Comparison of ENCODE assay signal across 16 cellular contexts in genomic region chr17:56599566-56599965, GRCh38. TPM values are rescaled to one million over a fixed set of nuclear protein-coding genes. Genes with fewer than 3 reads are reported as not detected.
A peak's percentile ranks its signal among the peaks of the same experiment; 100 is the strongest.
DNase-seq lines count a peak whose midpoint lies in the region; ATAC-seq and TF ChIP-seq lines count a peak whose summit lies in the region.
"Had no signal": no experiment of that assay in that cellular context is flagged by ENCODE, and none has a peak within 500 bp of the region (broad histone marks: within the 10 kb centered on the region; RNA-seq: fewer than 3 reads in every experiment).

No MANE protein-coding gene starts in this region.

- no peak overlapping the region for H3K4me3 ChIP-seq in BLaER1
- no peak overlapping the region for H3K4me3 ChIP-seq in CD8-positive, alpha-beta T cell (ENCODE audit: low read depth, low read length)
- H3K4me3 ChIP-seq in naive thymus-derived CD4-positive, alpha-beta T cell (ENCODE audit: low read length): peak overlapping the region; percentile 8
- H3K4me3 ChIP-seq: HAP-1 had no signal

- peak overlapping the region; percentile 84 for H3K4me2 ChIP-seq in BLaER1

- DNase-seq in activated CD8-positive, alpha-beta T cell treated with anti-CD3 and anti-CD28 coated beads for 36 hours: no peak
- DNase-seq in activated CD8-positive, alpha-beta T cell treated with anti-CD3 and anti-CD28 coated beads, Interleukin-2, amount 10 ng/mL, durations not matched to agents 7 days and 5 days: no peak
- peak in 1 of 7 experiments; percentile 9 for DNase-seq in CD8-positive, alpha-beta T cell
- DNase-seq in naive thymus-derived CD4-positive, alpha-beta T cell: peak in 6 of 9 donors; percentile 60 to 68 (median 60)
- no peak for DNase-seq in stimulated activated naive B cell treated with anti-CD40 and anti-IgM and Interleukin-4, amounts not matched to agents 10 μg/mL and 1 μg/mL and 100 μg/mL, for 72 hours
- DNase-seq: 8988T, AML-193, C1 segment of cervical spinal cord, Caco-2, DND-41, GDM1 had no signal

- TF ChIP-seq CTCF in activated CD8-positive, alpha-beta T cell treated with anti-CD3 and anti-CD28 coated beads for 36 hours (IDR thresholded peaks at IDR 0.05): no peak
- no peak for TF ChIP-seq CTCF in CD8-positive, alpha-beta T cell (IDR thresholded peaks at IDR 0.05)

- H3K27me3 Mint-ChIP-seq in activated CD8-positive, alpha-beta T cell treated with anti-CD3 and anti-CD28 coated beads for 36 hours: peaks cover 12% of the 10 kb centered on the region
- peaks cover 36% of the 10 kb centered on the region for H3K27me3 Mint-ChIP-seq in activated CD8-positive, alpha-beta T cell treated with anti-CD3 and anti-CD28 coated beads, Interleukin-2, amount 10 ng/mL, durations not matched to agents 7 days and 5 days (ENCODE audit: low read depth)
- peaks cover 16% of the 10 kb centered on the region for H3K27me3 Mint-ChIP-seq in CD8-positive, alpha-beta T cell (ENCODE audit: low read depth)
- peaks cover 0 to 41% (median 9%) of the 10 kb centered on the region in 5 donors for H3K27me3 Mint-ChIP-seq in naive thymus-derived CD4-positive, alpha-beta T cell
- peaks cover 45 to 53% of the 10 kb centered on the region in 2 donors for H3K27me3 Mint-ChIP-seq in stimulated activated naive B cell treated with anti-CD40 and anti-IgM and Interleukin-4, amounts not matched to agents 10 μg/mL and 1 μg/mL and 100 μg/mL, for 72 hours

- no peak for ATAC-seq in activated CD8-positive, alpha-beta T cell treated with anti-CD3 and anti-CD28 coated beads for 36 hours
- ATAC-seq in activated CD8-positive, alpha-beta T cell treated with anti-CD3 and anti-CD28 coated beads, Interleukin-2, amount 10 ng/mL, durations not matched to agents 7 days and 5 days: no peak
- peak; percentile 24 for ATAC-seq in CD8-positive, alpha-beta T cell
- ATAC-seq in naive thymus-derived CD4-positive, alpha-beta T cell: peak; percentile 23
- ATAC-seq in HG02870 (IDR thresholded peaks at IDR 0.05; ENCODE audit: unreplicated experiment): no peak
- no peak for ATAC-seq in stimulated activated naive B cell treated with anti-CD40 and anti-IgM and Interleukin-4, amounts not matched to agents 10 μg/mL and 1 μg/mL and 100 μg/mL, for 72 hours (replicated peaks)

- no peaks in the 10 kb centered on the region for H3K9me3 ChIP-seq in BLaER1
- no peaks in the 10 kb centered on the region for H3K9me3 ChIP-seq in CD8-positive, alpha-beta T cell (ENCODE audit: low read length)
- no peaks in the 10 kb centered on the region for H3K9me3 ChIP-seq in naive thymus-derived CD4-positive, alpha-beta T cell (ENCODE audit: control insufficient read depth in 2 of 3, low read length in 3 of 3)
- H3K9me3 ChIP-seq: Caco-2, HAP-1 had no signal

- no peaks in the 10 kb centered on the region for H3K36me3 ChIP-seq in BLaER1
- no peaks in the 10 kb centered on the region for H3K36me3 ChIP-seq in CD8-positive, alpha-beta T cell (ENCODE audit: insufficient read depth, low read length)
- H3K36me3 ChIP-seq in naive thymus-derived CD4-positive, alpha-beta T cell (ENCODE audit: control insufficient read depth in 2 of 3, insufficient read depth in 3 of 3, low read length in 3 of 3): peaks cover 0 to 3% (median 0%) of the 10 kb centered on the region in 3 experiments
- H3K36me3 ChIP-seq: HAP-1 had no signal

- H3K4me1 ChIP-seq in BLaER1: peaks cover 47% of the 10 kb centered on the region
- H3K4me1 ChIP-seq in CD8-positive, alpha-beta T cell (ENCODE audit: insufficient read depth, low read length): peaks cover 72% of the 10 kb centered on the region
- peaks cover 4 to 68% of the 10 kb centered on the region in 2 donors for H3K4me1 ChIP-seq in naive thymus-derived CD4-positive, alpha-beta T cell (ENCODE audit: control insufficient read depth in 2 of 2, insufficient read depth in 2 of 2, low read length in 2 of 2)

- peaks cover 73% of the 10 kb centered on the region for H3K4me1 Mint-ChIP-seq in activated CD8-positive, alpha-beta T cell treated with anti-CD3 and anti-CD28 coated beads for 36 hours (ENCODE audit: low read depth)
- H3K4me1 Mint-ChIP-seq in activated CD8-positive, alpha-beta T cell treated with anti-CD3 and anti-CD28 coated beads, Interleukin-2, amount 10 ng/mL, durations not matched to agents 7 days and 5 days (ENCODE audit: low read depth): peaks cover 44% of the 10 kb centered on the region
- H3K4me1 Mint-ChIP-seq in CD8-positive, alpha-beta T cell (ENCODE audit: low read depth): peaks cover 78% of the 10 kb centered on the region
- H3K4me1 Mint-ChIP-seq in naive thymus-derived CD4-positive, alpha-beta T cell: peaks cover 37 to 79% (median 72%) of the 10 kb centered on the region in 7 donors
- H3K4me1 Mint-ChIP-seq in stimulated activated naive B cell treated with anti-CD40 and anti-IgM and Interleukin-4, amounts not matched to agents 10 μg/mL and 1 μg/mL and 100 μg/mL, for 72 hours: peaks cover 13 to 31% of the 10 kb centered on the region in 2 donors

- intact Hi-C loops in activated CD8-positive, alpha-beta T cell treated with anti-CD3 and anti-CD28 coated beads for 36 hours (cut with micrococcal nuclease): no loop called here
- intact Hi-C loops in CD8-positive, alpha-beta T cell (cut with DNase I, micrococcal nuclease): loop anchor here (10.0 kb wide), 2 partner anchors 375 to 1735 kb away; partner anchors contain the start of gene SCPEP1 (in 1 of the 2)
- intact Hi-C loops in naive thymus-derived CD4-positive, alpha-beta T cell (cut with micrococcal nuclease): loop anchor here in 1 of 2 donors (1.0 to 10.0 kb wide), 7 partner anchors 13 to 1915 kb away; partner anchors contain the start of genes AKAP1, COIL, MMD and MTMR4

- POLR2A ChIA-PET in activated CD8-positive, alpha-beta T cell treated with anti-CD3 and anti-CD28 coated beads for 36 hours (lab: Charles Lee): interaction anchor here (1.0 kb wide), 1 partner anchor 12 kb away, joined by 3 read pairs; no protein-coding TSS in a partner anchor
- POLR2A ChIA-PET in activated CD8-positive, alpha-beta T cell treated with anti-CD3 and anti-CD28 coated beads, Interleukin-2, amount 10 ng/mL, durations not matched to agents 7 days and 5 days (lab: Charles Lee): no interaction called here
- POLR2A ChIA-PET in CD8-positive, alpha-beta T cell (lab: Charles Lee): interaction anchor here (0.9 to 1.7 kb wide), 4 partner anchors 9 to 180 kb away, joined by 3 to 8 read pairs (median 4); no protein-coding TSS in a partner anchor
- POLR2A ChIA-PET in naive thymus-derived CD4-positive, alpha-beta T cell (lab: Charles Lee): interaction anchor here (0.8 to 13.8 kb wide), 8 partner anchors 7 to 235 kb away, joined by 3 to 347 read pairs (median 8); partner anchors contain the start of genes C17orf67 and DGKE

- no peaks in the 10 kb centered on the region; the same call in 1 of the 2 replicates for H3K27me3 ChIP-seq in BLaER1
- H3K27me3 ChIP-seq in CD8-positive, alpha-beta T cell (ENCODE audit: insufficient read depth, low read length): no peaks in the 10 kb centered on the region
- H3K27me3 ChIP-seq in naive thymus-derived CD4-positive, alpha-beta T cell (ENCODE audit: control insufficient read depth in 2 of 2, insufficient read depth in 2 of 2, low read length in 2 of 2): peaks cover 0 to 8% of the 10 kb centered on the region in 2 donors

- H3K36me3 Mint-ChIP-seq in activated CD8-positive, alpha-beta T cell treated with anti-CD3 and anti-CD28 coated beads for 36 hours (ENCODE audit: low read depth): no peaks in the 10 kb centered on the region
- H3K36me3 Mint-ChIP-seq in activated CD8-positive, alpha-beta T cell treated with anti-CD3 and anti-CD28 coated beads, Interleukin-2, amount 10 ng/mL, durations not matched to agents 7 days and 5 days (ENCODE audit: low read depth): no peaks in the 10 kb centered on the region
- H3K36me3 Mint-ChIP-seq in CD8-positive, alpha-beta T cell: no peaks in the 10 kb centered on the region
- peaks cover 0 to 2% (median 0%) of the 10 kb centered on the region in 5 donors for H3K36me3 Mint-ChIP-seq in naive thymus-derived CD4-positive, alpha-beta T cell
- no peaks in the 10 kb centered on the region for H3K36me3 Mint-ChIP-seq in stimulated activated naive B cell treated with anti-CD40 and anti-IgM and Interleukin-4, amounts not matched to agents 10 μg/mL and 1 μg/mL and 100 μg/mL, for 72 hours
- H3K36me3 Mint-ChIP-seq: CD8-positive, alpha-beta memory T cell; IgD-negative memory B cell had no signal

- no peak overlapping the region for H3K27ac ChIP-seq in BLaER1
- H3K27ac ChIP-seq in CD8-positive, alpha-beta T cell (ENCODE audit: low read depth, low read length): peak overlapping the region; percentile 42
- H3K27ac ChIP-seq in naive thymus-derived CD4-positive, alpha-beta T cell (ENCODE audit: low read depth, low read length): peak overlapping the region; percentile 88

- H3K9ac ChIP-seq in BLaER1: 0 out of 2 replicates have a peak overlapping the region, but pooled peaks have one; percentile 10

- H3K4me3 Mint-ChIP-seq in activated CD8-positive, alpha-beta T cell treated with anti-CD3 and anti-CD28 coated beads for 36 hours: no peak overlapping the region
- no peak overlapping the region for H3K4me3 Mint-ChIP-seq in activated CD8-positive, alpha-beta T cell treated with anti-CD3 and anti-CD28 coated beads, Interleukin-2, amount 10 ng/mL, durations not matched to agents 7 days and 5 days
- H3K4me3 Mint-ChIP-seq in CD8-positive, alpha-beta T cell: peak overlapping the region; percentile 61
- H3K4me3 Mint-ChIP-seq in naive thymus-derived CD4-positive, alpha-beta T cell: peak overlapping the region in 9 of 10 donors; percentile 66 to 96 (median 85)
- H3K4me3 Mint-ChIP-seq in stimulated activated naive B cell treated with anti-CD40 and anti-IgM and Interleukin-4, amounts not matched to agents 10 μg/mL and 1 μg/mL and 100 μg/mL, for 72 hours: no peak overlapping the region

- H3K27ac Mint-ChIP-seq in activated CD8-positive, alpha-beta T cell treated with anti-CD3 and anti-CD28 coated beads for 36 hours: peak overlapping the region; percentile 84
- no peak overlapping the region for H3K27ac Mint-ChIP-seq in activated CD8-positive, alpha-beta T cell treated with anti-CD3 and anti-CD28 coated beads, Interleukin-2, amount 10 ng/mL, durations not matched to agents 7 days and 5 days
- peak overlapping the region; percentile 91 for H3K27ac Mint-ChIP-seq in CD8-positive, alpha-beta T cell
- peak overlapping the region in 8 of 9 donors; percentile 98 to 100 (median 99) for H3K27ac Mint-ChIP-seq in naive thymus-derived CD4-positive, alpha-beta T cell
- no peak overlapping the region for H3K27ac Mint-ChIP-seq in stimulated activated naive B cell treated with anti-CD40 and anti-IgM and Interleukin-4, amounts not matched to agents 10 μg/mL and 1 μg/mL and 100 μg/mL, for 72 hours
- H3K27ac Mint-ChIP-seq: IgD-negative memory B cell had no signal

- H3K9me3 Mint-ChIP-seq in activated CD8-positive, alpha-beta T cell treated with anti-CD3 and anti-CD28 coated beads for 36 hours: no peaks in the 10 kb centered on the region
- H3K9me3 Mint-ChIP-seq in activated CD8-positive, alpha-beta T cell treated with anti-CD3 and anti-CD28 coated beads, Interleukin-2, amount 10 ng/mL, durations not matched to agents 7 days and 5 days (ENCODE audit: insufficient read depth): no peaks in the 10 kb centered on the region
- no peaks in the 10 kb centered on the region for H3K9me3 Mint-ChIP-seq in CD8-positive, alpha-beta T cell
- H3K9me3 Mint-ChIP-seq in naive thymus-derived CD4-positive, alpha-beta T cell: peaks cover 0 to 3% (median 0%) of the 10 kb centered on the region in 11 donors
- no peaks in the 10 kb centered on the region for H3K9me3 Mint-ChIP-seq in stimulated activated naive B cell treated with anti-CD40 and anti-IgM and Interleukin-4, amounts not matched to agents 10 μg/mL and 1 μg/mL and 100 μg/mL, for 72 hours
- H3K9me3 Mint-ChIP-seq: CD8-positive, alpha-beta memory T cell; IgD-negative memory B cell had no signal

- CTCF ChIA-PET in activated CD8-positive, alpha-beta T cell treated with anti-CD3 and anti-CD28 coated beads for 36 hours (lab: Charles Lee): interaction anchor here (1.4 to 2.5 kb wide), 4 partner anchors 37 to 180 kb away, joined by 4 to 17 read pairs (median 6); no protein-coding TSS in a partner anchor
- CTCF ChIA-PET in activated CD8-positive, alpha-beta T cell treated with anti-CD3 and anti-CD28 coated beads, Interleukin-2, amount 10 ng/mL, durations not matched to agents 7 days and 5 days (lab: Charles Lee): interaction anchor here (0.9 to 4.7 kb wide), 8 partner anchors 9 to 181 kb away, joined by 3 to 26 read pairs (median 5); no protein-coding TSS in a partner anchor
- CTCF ChIA-PET in CD8-positive, alpha-beta T cell (lab: Charles Lee): interaction anchor here (0.8 to 1.9 kb wide), 10 partner anchors 12 to 181 kb away, joined by 3 to 6 read pairs (median 4); no protein-coding TSS in a partner anchor
- CTCF ChIA-PET in naive thymus-derived CD4-positive, alpha-beta T cell (lab: Charles Lee): interaction anchor here (0.6 to 3.1 kb wide), 7 partner anchors 8 to 180 kb away, joined by 3 to 17 read pairs (median 5); no protein-coding TSS in a partner anchor

- H4K20me1 ChIP-seq in BLaER1: peaks cover under 1% of the 10 kb centered on the region; the same call in 1 of the 2 replicates

RNA-seq across cellular contexts. Expression of gene NOG, which starts 6.1 kb away (rescaled TPM):
- 10 to 100 TPM; 23.5 to 25.8 TPM for total RNA-seq in activated CD8-positive, alpha-beta T cell treated with anti-CD3 and anti-CD28 coated beads for 36 hours
- under 1 TPM; 0.63 to 0.95 TPM for total RNA-seq in activated CD8-positive, alpha-beta T cell treated with anti-CD3 and anti-CD28 coated beads, Interleukin-2, amount 10 ng/mL, durations not matched to agents 7 days and 5 days
- 1 to 10 TPM; 6.6 to 6.8 TPM for total RNA-seq in CD8-positive, alpha-beta T cell
- 100 to 1,000 TPM in 2 of 5 experiments, 10 to 100 TPM in 2, under 1 TPM in 1; 0.12 to 169 (median 31.4) TPM for total RNA-seq in naive thymus-derived CD4-positive, alpha-beta T cell
- polyA plus RNA-seq in naive thymus-derived CD4-positive, alpha-beta T cell: 10 to 100 TPM; 65.1 to 67.1 TPM

Comparison
In these comparisons a context has a peak if more than half of its experiments do, and no peak if none do; other contexts are left out.
1. H3K27ac Mint-ChIP-seq: peak in activated CD8-positive, alpha-beta T cell treated with anti-CD3 and anti-CD28 coated beads for 36 hours (single experiment), CD8-positive, alpha-beta T cell (single experiment) and naive thymus-derived CD4-positive, alpha-beta T cell (8 of 9); none in activated CD8-positive, alpha-beta T cell treated with anti-CD3 and anti-CD28 coated beads, Interleukin-2, amount 10 ng/mL, durations not matched to agents 7 days and 5 days (single experiment) and stimulated activated naive B cell treated with anti-CD40 and anti-IgM and Interleukin-4, amounts not matched to agents 10 μg/mL and 1 μg/mL and 100 μg/mL, for 72 hours (single experiment).
2. ATAC-seq: peak in CD8-positive, alpha-beta T cell (single experiment) and naive thymus-derived CD4-positive, alpha-beta T cell (single experiment); none in activated CD8-positive, alpha-beta T cell treated with anti-CD3 and anti-CD28 coated beads for 36 hours (single experiment), activated CD8-positive, alpha-beta T cell treated with anti-CD3 and anti-CD28 coated beads, Interleukin-2, amount 10 ng/mL, durations not matched to agents 7 days and 5 days (single experiment), HG02870 (single experiment) and stimulated activated naive B cell treated with anti-CD40 and anti-IgM and Interleukin-4, amounts not matched to agents 10 μg/mL and 1 μg/mL and 100 μg/mL, for 72 hours (0 of 2).
3. DNase-seq: peak in naive thymus-derived CD4-positive, alpha-beta T cell (6 of 9); none in activated CD8-positive, alpha-beta T cell treated with anti-CD3 and anti-CD28 coated beads for 36 hours (single experiment), activated CD8-positive, alpha-beta T cell treated with anti-CD3 and anti-CD28 coated beads, Interleukin-2, amount 10 ng/mL, durations not matched to agents 7 days and 5 days (single experiment) and stimulated activated naive B cell treated with anti-CD40 and anti-IgM and Interleukin-4, amounts not matched to agents 10 μg/mL and 1 μg/mL and 100 μg/mL, for 72 hours (single experiment).
4. H3K4me3 Mint-ChIP-seq: peak in CD8-positive, alpha-beta T cell (single experiment) and naive thymus-derived CD4-positive, alpha-beta T cell (9 of 10); none in activated CD8-positive, alpha-beta T cell treated with anti-CD3 and anti-CD28 coated beads for 36 hours (single experiment), activated CD8-positive, alpha-beta T cell treated with anti-CD3 and anti-CD28 coated beads, Interleukin-2, amount 10 ng/mL, durations not matched to agents 7 days and 5 days (single experiment) and stimulated activated naive B cell treated with anti-CD40 and anti-IgM and Interleukin-4, amounts not matched to agents 10 μg/mL and 1 μg/mL and 100 μg/mL, for 72 hours (0 of 2).